Comparison of ENCODE assay signal across 15 cellular contexts in the genomic region with DNA sequence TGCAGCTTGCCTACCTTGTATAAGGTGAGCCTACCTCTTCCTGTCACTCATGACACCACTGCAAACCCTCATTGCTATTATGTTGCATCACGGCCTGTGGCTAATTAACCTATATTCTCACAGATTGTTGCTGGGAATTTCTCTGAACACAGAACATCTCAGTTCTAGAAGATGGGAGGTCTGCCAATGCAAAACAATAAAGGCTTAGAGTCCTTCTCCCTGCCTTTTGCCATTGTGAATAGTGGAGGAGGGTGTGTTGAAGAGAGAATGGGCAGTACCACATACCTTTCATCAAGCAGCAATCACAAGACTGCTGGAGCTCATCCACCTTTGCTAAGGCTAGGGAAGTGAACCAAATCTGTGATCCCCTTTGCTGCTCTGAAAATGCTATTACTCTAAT. TPM values are rescaled to one million over a fixed set of nuclear protein-coding genes. Genes with fewer than 3 reads are reported as not detected.
DNase-seq lines count a peak whose midpoint lies in the region; ATAC-seq and TF ChIP-seq lines count a peak whose summit lies in the region.
"Had no signal": no experiment of that assay in that cellular context is flagged by ENCODE, and none has a peak within 500 bp of the region (broad histone marks: within the 10 kb centered on the region; RNA-seq: fewer than 3 reads in every experiment).

No MANE protein-coding gene starts in this region.

- no peaks in the 10 kb centered on the region for H3K27me3 Mint-ChIP-seq in natural killer cell (ENCODE audit: low read depth in 2 of 2)
- H3K27me3 Mint-ChIP-seq: activated CD4-positive, alpha-beta T cell treated with anti-CD3 and anti-CD28 coated beads, Interleukin-2, amount 10 ng/mL, durations not matched to agents 24 days and 14 days; T-cell had no signal

- no peaks in the 10 kb centered on the region for H3K36me3 Mint-ChIP-seq in natural killer cell
- H3K36me3 Mint-ChIP-seq: T-cell had no signal

- TF ChIP-seq CTCF in body of pancreas (IDR thresholded peaks at IDR 0.05) (no peak), natural killer cell (IDR thresholded peaks at IDR 0.05) (no peak)

- H3K9ac ChIP-seq in skeletal muscle satellite cell (ENCODE audit: low read depth, low read length), result no peak overlapping the region

- WGBS in body of pancreas, 2 donors, result 60 to 67% methylated on average over 1 of the region's 1 CpG

- H3K9me3 ChIP-seq in body of pancreas (no peaks in the 10 kb centered on the region), skeletal muscle satellite cell (replicated peaks; ENCODE audit: low read length) (no peaks in the 10 kb centered on the region)
- H3K9me3 ChIP-seq in effector memory CD4-positive, alpha-beta T cell (ENCODE audit: control insufficient read depth, low read length), result no peaks in the 10 kb centered on the region
- H3K9me3 ChIP-seq: esophagus squamous epithelium had no signal

- no peak overlapping the region for H3K27ac Mint-ChIP-seq in natural killer cell
- H3K27ac Mint-ChIP-seq: T-cell had no signal

- H3K4me1 ChIP-seq in body of pancreas, result peaks cover 35% of the 10 kb centered on the region
- H3K4me1 ChIP-seq in skeletal muscle satellite cell (ENCODE audit: control insufficient read depth, insufficient read depth, low read length), result peaks cover 64% of the 10 kb centered on the region
- no peaks in the 10 kb centered on the region for H3K4me1 ChIP-seq in effector memory CD4-positive, alpha-beta T cell (ENCODE audit: control insufficient read depth, insufficient read depth, low read length, poor library complexity, severe bottlenecking)

- no peaks in the 10 kb centered on the region for H3K36me3 ChIP-seq in body of pancreas (replicated peaks in 1 of 2; ENCODE audit: insufficient read depth in 1 of 2, low read depth in 2 of 2)
- no peaks in the 10 kb centered on the region for H3K36me3 ChIP-seq in skeletal muscle satellite cell (ENCODE audit: insufficient read depth, low read length)
- no peaks in the 10 kb centered on the region for H3K36me3 ChIP-seq in effector memory CD4-positive, alpha-beta T cell (ENCODE audit: control insufficient read depth, insufficient read depth, low read length)
- H3K36me3 ChIP-seq: esophagus squamous epithelium had no signal

- no peak for TF ChIP-seq POLR2A in body of pancreas (IDR thresholded peaks at IDR 0.05)

- H3K4me1 Mint-ChIP-seq in natural killer cell, result peaks cover 27 to 31% of the 10 kb centered on the region in 2 donors

- H3K27ac ChIP-seq in body of pancreas, result peak overlapping the region in 2 of 4 donors; percentile 22 to 26
- H3K27ac ChIP-seq in effector memory CD4-positive, alpha-beta T cell (ENCODE audit: insufficient read depth, low read length, poor library complexity, severe bottlenecking), result no peak overlapping the region

- H3K4me3 ChIP-seq in body of pancreas (no peak overlapping the region), skeletal muscle satellite cell (ENCODE audit: low read length) (no peak overlapping the region)
- H3K4me3 ChIP-seq in effector memory CD4-positive, alpha-beta T cell (ENCODE audit: insufficient read depth, low read depth, low read length, poor library complexity, severe bottlenecking), result no peak overlapping the region
- H3K4me3 ChIP-seq: esophagus squamous epithelium had no signal

- peak; percentile 16 for DNase-seq in NCI-H2029 (lab: John Stamatoyannopoulos, UW)
- no peak for DNase-seq in body of pancreas
- no peak for DNase-seq in left ventricle myocardium superior
- no peak for DNase-seq in NOMO-1 treated with DMSO at 0.1 percent for 48 hours (lab: John Stamatoyannopoulos, UW; ENCODE audit: unreplicated experiment)
- DNase-seq in natural killer cell, result no peak
- DNase-seq in effector memory CD4-positive, alpha-beta T cell, result no peak
- DNase-seq: activated CD4-positive, alpha-beta T cell treated with anti-CD3 and anti-CD28 coated beads, Interleukin-2, amount 10 ng/mL, durations not matched to agents 24 days and 14 days; Calu3; esophagus squamous epithelium; NCI-H1092 treated with DMSO at 0.1 percent for 48 hours; NK-92 treated with Interleukin-12 subunit alpha and Interleukin-12 subunit beta, amount 100 ng/mL, for 24 hours; T-cell had no signal

- intact Hi-C loops in body of pancreas (cut with DNase I) (no loop called here), left ventricle myocardium superior (cut with micrococcal nuclease) (no loop called here), natural killer cell (cut with micrococcal nuclease) (no loop called here)

- H3K27me3 ChIP-seq in body of pancreas (no peaks in the 10 kb centered on the region), skeletal muscle satellite cell (ENCODE audit: control insufficient read depth, insufficient read depth, low read length) (no peaks in the 10 kb centered on the region)
- no peaks in the 10 kb centered on the region for H3K27me3 ChIP-seq in effector memory CD4-positive, alpha-beta T cell (replicated peaks; ENCODE audit: control insufficient read depth, insufficient read depth, low read length, poor library complexity, severe bottlenecking)
- H3K27me3 ChIP-seq: esophagus squamous epithelium had no signal

- peak; percentile 38 for ATAC-seq in body of pancreas
- ATAC-seq in left ventricle myocardium superior, result peak; percentile 83
- no peak for ATAC-seq in GM21737 (IDR thresholded peaks at IDR 0.05; ENCODE audit: unreplicated experiment)
- ATAC-seq in natural killer cell, result no peak
- ATAC-seq: T-cell had no signal

- H3K9me3 Mint-ChIP-seq in natural killer cell, result no peaks in the 10 kb centered on the region
- H3K9me3 Mint-ChIP-seq: activated CD4-positive, alpha-beta T cell treated with anti-CD3 and anti-CD28 coated beads, Interleukin-2, amount 10 ng/mL, durations not matched to agents 24 days and 14 days; neural crest cell; T-cell had no signal

- no peak overlapping the region for H3K4me3 Mint-ChIP-seq in natural killer cell
- H3K4me3 Mint-ChIP-seq: activated CD4-positive, alpha-beta T cell treated with anti-CD3 and anti-CD28 coated beads, Interleukin-2, amount 10 ng/mL, durations not matched to agents 24 days and 14 days; neural crest cell; T-cell had no signal

- peak overlapping the region; percentile 52 for H3K4me2 ChIP-seq in skeletal muscle satellite cell (ENCODE audit: low read length)

RNA-seq across cellular contexts. Expression of a gene that starts 34.4 kb away (rescaled TPM):
- 10 to 100 TPM; 25.7 to 31.9 TPM for total RNA-seq in body of pancreas
- 4.9 TPM for total RNA-seq in left ventricle myocardium superior
- total RNA-seq in skeletal muscle satellite cell (2012; rRNA removed), result 11.4 and 13.4 TPM in 2 replicates
- 10 to 100 TPM; 29.5 to 32.1 (median 31.3) TPM for total RNA-seq in natural killer cell

Comparison
In these comparisons a context has a peak if more than half of its experiments do, and no peak if none do; other contexts are left out.
1. ATAC-seq: peak in body of pancreas (single experiment) and left ventricle myocardium superior (single experiment); none in GM21737 (single experiment) and natural killer cell (0 of 3).